In the genomic region with DNA sequence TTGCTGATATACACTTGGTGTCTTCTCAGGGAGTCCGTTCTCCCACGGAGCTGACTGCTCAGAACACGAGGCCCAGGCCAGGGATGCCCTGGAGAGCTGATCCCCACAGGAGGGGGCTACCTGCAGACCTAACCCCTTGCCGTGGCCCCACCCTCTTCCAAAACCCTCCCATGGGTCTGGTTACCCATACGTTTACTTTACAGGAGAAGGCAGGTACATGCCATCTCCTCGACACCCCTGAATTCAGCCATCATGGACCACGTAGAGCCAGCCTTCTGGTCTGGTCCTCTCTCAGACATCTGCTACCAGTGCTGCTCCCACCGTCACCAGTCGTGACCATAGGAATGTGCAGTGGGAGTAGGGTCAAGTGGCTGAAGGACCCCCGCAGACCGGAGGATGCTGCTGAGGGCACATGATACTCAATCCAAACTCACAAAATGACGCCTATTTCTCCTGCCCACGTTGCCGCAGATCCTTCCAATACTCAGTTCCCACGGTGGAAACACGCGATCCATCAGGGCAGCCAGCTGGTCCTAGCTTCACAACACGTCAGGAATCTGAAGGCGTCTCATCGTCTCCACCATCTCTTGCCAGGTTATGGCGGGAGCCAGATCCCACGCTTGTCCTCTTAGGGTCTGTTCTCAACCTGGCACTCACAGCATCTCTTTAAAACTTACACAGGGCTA, we compare ENCODE assay signal across 21 cellular contexts. TPM values are rescaled to one million over a fixed set of nuclear protein-coding genes. Genes with fewer than 3 reads are reported as not detected.
DNase-seq lines count a peak whose midpoint lies in the region; ATAC-seq and TF ChIP-seq lines count a peak whose summit lies in the region.
"Had no signal": no experiment of that assay in that cellular context is flagged by ENCODE, and none has a peak within 500 bp of the region (broad histone marks: within the 10 kb centered on the region; RNA-seq: fewer than 3 reads in every experiment).

No MANE protein-coding gene starts in this region.

- no peak overlapping the region for H3K9ac ChIP-seq in endodermal cell (ENCODE audit: extremely low read depth, low read length, poor library complexity, severe bottlenecking)
- H3K9ac ChIP-seq: GM23248 had no signal

- no peaks in the 10 kb centered on the region for H3K4me1 ChIP-seq in endodermal cell (ENCODE audit: control insufficient read depth, insufficient read depth, low read length)
- no peaks in the 10 kb centered on the region for H3K4me1 ChIP-seq in OCI-LY7 (ENCODE audit: insufficient read depth, low read length, poor library complexity, severe bottlenecking)
- H3K4me1 ChIP-seq: BE2C, SJSA1 had no signal

- H3K36me3 Mint-ChIP-seq in WTC11: peaks cover 3% of the 10 kb centered on the region; the same call in 1 of the 2 replicates
- no peaks in the 10 kb centered on the region for H3K36me3 Mint-ChIP-seq in endodermal cell (ENCODE audit: low read depth)
- H3K36me3 Mint-ChIP-seq in immature natural killer cell: no peaks in the 10 kb centered on the region
- H3K36me3 Mint-ChIP-seq: CD14-positive monocyte had no signal

- BruUV-seq in OCI-LY7 (replicated peaks; lab: Mats Ljungman, UMichigan): no TSS peak

- H3K4me3 Mint-ChIP-seq in WTC11 (no peak overlapping the region), endodermal cell (no peak overlapping the region), immature natural killer cell (no peak overlapping the region)
- H3K4me3 Mint-ChIP-seq: CD14-positive monocyte, H9 had no signal

- H3K27me3 ChIP-seq in endodermal cell (ENCODE audit: control insufficient read depth, insufficient read depth, low read length, poor library complexity, severe bottlenecking): no peaks in the 10 kb centered on the region
- H3K27me3 ChIP-seq: BE2C, MG63, SJSA1 had no signal

- H3K36me3 ChIP-seq in endodermal cell (ENCODE audit: control insufficient read depth, insufficient read depth, low read length): no peaks in the 10 kb centered on the region
- H3K36me3 ChIP-seq in OCI-LY7 (ENCODE audit: insufficient read depth, low read length): no peaks in the 10 kb centered on the region
- H3K36me3 ChIP-seq: MG63, SJSA1 had no signal

- H3K9me3 Mint-ChIP-seq in WTC11 (peaks cover 4% of the 10 kb centered on the region; the same call in 1 of the 2 replicates), endodermal cell (no peaks in the 10 kb centered on the region), immature natural killer cell (no peaks in the 10 kb centered on the region)
- H3K9me3 Mint-ChIP-seq: H9 had no signal

- TF ChIP-seq CTCF in WTC11 (IDR thresholded peaks at IDR 0.05) (no peak), endodermal cell (conservative IDR thresholded peaks at IDR 0.05) (no peak), OCI-LY7 (conservative IDR thresholded peaks at IDR 0.05; ENCODE audit: low read length) (no peak)

- no peaks in the 10 kb centered on the region for H3K27me3 Mint-ChIP-seq in WTC11 (ENCODE audit: low read depth)
- H3K27me3 Mint-ChIP-seq in endodermal cell (ENCODE audit: insufficient read depth): no peaks in the 10 kb centered on the region
- H3K27me3 Mint-ChIP-seq in immature natural killer cell (ENCODE audit: low read depth in 3 of 3): peaks cover 0 to 4% (median 2%) of the 10 kb centered on the region in 3 donors

- POLR2A ChIA-PET in WTC11 (lab: Charles Lee) (no interaction called here), OCI-LY7 (lab: Charles Lee) (interaction anchor here (0.6 kb wide), 1 partner anchor 91 kb away, joined by 4 read pairs; no protein-coding TSS in a partner anchor)

- intact Hi-C loops in OCI-LY7 (cut with micrococcal nuclease; ENCODE audit: unreplicated experiment): no loop called here

- H3K4me3 ChIP-seq in endodermal cell (ENCODE audit: low read length): no peak overlapping the region
- no peak overlapping the region for H3K4me3 ChIP-seq in OCI-LY7 (ENCODE audit: low read depth, low read length, poor library complexity, severe bottlenecking)
- H3K4me3 ChIP-seq: GM23248, MG63, SJSA1 had no signal

- H3K27ac Mint-ChIP-seq in WTC11: peak overlapping the region; percentile 46
- no peak overlapping the region for H3K27ac Mint-ChIP-seq in endodermal cell
- H3K27ac Mint-ChIP-seq in immature natural killer cell: no peak overlapping the region
- H3K27ac Mint-ChIP-seq: CD14-positive monocyte had no signal

- no peaks in the 10 kb centered on the region for H3K79me2 ChIP-seq in OCI-LY7 (ENCODE audit: insufficient read depth, low read depth, low read length)

- no peak for ATAC-seq in WTC11

- H3K4me2 ChIP-seq in OCI-LY7 (ENCODE audit: low read length): no peak overlapping the region

- 92 to 93% methylated on average over 13 to 22 of the region's 22 CpGs for WGBS in endodermal cell (ENCODE audit: insufficient coverage in 1 of 2, insufficient read length in 1 of 2), 2 experiments

- H4K20me1 ChIP-seq in OCI-LY7 (ENCODE audit: insufficient read depth, low read length): no peaks in the 10 kb centered on the region

- H3K9me3 ChIP-seq in endodermal cell (ENCODE audit: control insufficient read depth, low read length): no peaks in the 10 kb centered on the region
- no peaks in the 10 kb centered on the region for H3K9me3 ChIP-seq in OCI-LY7 (ENCODE audit: low read length)
- H3K9me3 ChIP-seq: BE2C, MG63, SJSA1 had no signal

- H3K4me1 Mint-ChIP-seq in WTC11 (peaks cover 44% of the 10 kb centered on the region), endodermal cell (peaks cover 6% of the 10 kb centered on the region), immature natural killer cell (no peaks in the 10 kb centered on the region)
- H3K4me1 Mint-ChIP-seq: CD14-positive monocyte had no signal

- H3K27ac ChIP-seq in endodermal cell (ENCODE audit: low read depth, low read length): no peak overlapping the region
- H3K27ac ChIP-seq in OCI-LY7 (ENCODE audit: low read depth, low read length, poor library complexity, severe bottlenecking): no peak overlapping the region
- H3K27ac ChIP-seq: GM23248, SJSA1 had no signal

- DNase-seq in WTC11 (ENCODE audit: low spot score): no peak
- peak; percentile 36 for DNase-seq in endodermal cell
- DNase-seq in occipital lobe (lab: John Stamatoyannopoulos, UW): peak; percentile 73
- no peak for DNase-seq in OCI-LY7 (ENCODE audit: low spot score)
- DNase-seq in activated CD4-positive, alpha-beta T cell treated with anti-CD3 and anti-CD28 coated beads for 1 hour: no peak
- no peak for DNase-seq in dedifferentiated amniotic fluid mesenchymal stem cell (ENCODE audit: extremely low spot score)
- no peak for DNase-seq in immature natural killer cell
- DNase-seq: BE2C, DMS153, DND-41, GM23248, H9, KG1, MG63, NCI-H2029, NCI-H446 treated with DMSO at 0.1 percent for 48 hours, NCI-H526 treated with DMSO at 0.1 percent for 48 hours, Right ventricle myocardium superior, RPMI8226 had no signal

- CTCF ChIA-PET in WTC11 (lab: Charles Lee): interaction anchor here (1.0 to 1.4 kb wide), 3 partner anchors 25 to 242 kb away, joined by 3 to 4 read pairs (median 3); no protein-coding TSS in a partner anchor
- CTCF ChIA-PET in OCI-LY7 (lab: Charles Lee; ENCODE audit: unreplicated experiment): no interaction called here

- no peak overlapping the region for H2AFZ ChIP-seq in OCI-LY7 (ENCODE audit: low read length)
- H2AFZ ChIP-seq: GM23248 had no signal

- no peaks in the 10 kb centered on the region for H3K9me2 ChIP-seq in OCI-LY7 (ENCODE audit: insufficient read depth, low read length)

TF ChIP-seq in WTC11, 78 proteins besides CTCF, POLR2A, EP300 and RAD21 (continues in another document):
- TF ChIP-seq ELF4 (CRISPR knock-in tag; IDR thresholded peaks at IDR 0.05; ENCODE audit: low read depth) (no peak), ZNF121 (CRISPR knock-in tag; IDR thresholded peaks at IDR 0.05) (no peak), SP1 (CRISPR knock-in tag; conservative IDR thresholded peaks at IDR 0.05) (no peak), TEAD4 (CRISPR knock-in tag; IDR thresholded peaks at IDR 0.05) (no peak)
- TF ChIP-seq, protein P1, sequence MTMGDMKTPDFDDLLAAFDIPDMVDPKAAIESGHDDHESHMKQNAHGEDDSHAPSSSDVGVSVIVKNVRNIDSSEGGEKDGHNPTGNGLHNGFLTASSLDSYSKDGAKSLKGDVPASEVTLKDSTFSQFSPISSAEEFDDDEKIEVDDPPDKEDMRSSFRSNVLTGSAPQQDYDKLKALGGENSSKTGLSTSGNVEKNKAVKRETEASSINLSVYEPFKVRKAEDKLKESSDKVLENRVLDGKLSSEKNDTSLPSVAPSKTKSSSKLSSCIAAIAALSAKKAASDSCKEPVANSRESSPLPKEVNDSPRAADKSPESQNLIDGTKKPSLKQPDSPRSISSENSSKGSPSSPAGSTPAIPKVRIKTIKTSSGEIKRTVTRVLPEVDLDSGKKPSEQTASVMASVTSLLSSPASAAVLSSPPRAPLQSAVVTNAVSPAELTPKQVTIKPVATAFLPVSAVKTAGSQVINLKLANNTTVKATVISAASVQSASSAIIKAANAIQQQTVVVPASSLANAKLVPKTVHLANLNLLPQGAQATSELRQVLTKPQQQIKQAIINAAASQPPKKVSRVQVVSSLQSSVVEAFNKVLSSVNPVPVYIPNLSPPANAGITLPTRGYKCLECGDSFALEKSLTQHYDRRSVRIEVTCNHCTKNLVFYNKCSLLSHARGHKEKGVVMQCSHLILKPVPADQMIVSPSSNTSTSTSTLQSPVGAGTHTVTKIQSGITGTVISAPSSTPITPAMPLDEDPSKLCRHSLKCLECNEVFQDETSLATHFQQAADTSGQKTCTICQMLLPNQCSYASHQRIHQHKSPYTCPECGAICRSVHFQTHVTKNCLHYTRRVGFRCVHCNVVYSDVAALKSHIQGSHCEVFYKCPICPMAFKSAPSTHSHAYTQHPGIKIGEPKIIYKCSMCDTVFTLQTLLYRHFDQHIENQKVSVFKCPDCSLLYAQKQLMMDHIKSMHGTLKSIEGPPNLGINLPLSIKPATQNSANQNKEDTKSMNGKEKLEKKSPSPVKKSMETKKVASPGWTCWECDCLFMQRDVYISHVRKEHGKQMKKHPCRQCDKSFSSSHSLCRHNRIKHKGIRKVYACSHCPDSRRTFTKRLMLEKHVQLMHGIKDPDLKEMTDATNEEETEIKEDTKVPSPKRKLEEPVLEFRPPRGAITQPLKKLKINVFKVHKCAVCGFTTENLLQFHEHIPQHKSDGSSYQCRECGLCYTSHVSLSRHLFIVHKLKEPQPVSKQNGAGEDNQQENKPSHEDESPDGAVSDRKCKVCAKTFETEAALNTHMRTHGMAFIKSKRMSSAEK (CRISPR knock-in tag; IDR thresholded peaks at IDR 0.05; ENCODE audit: borderline replicate concordance): no peak
- TF ChIP-seq, protein P2, sequence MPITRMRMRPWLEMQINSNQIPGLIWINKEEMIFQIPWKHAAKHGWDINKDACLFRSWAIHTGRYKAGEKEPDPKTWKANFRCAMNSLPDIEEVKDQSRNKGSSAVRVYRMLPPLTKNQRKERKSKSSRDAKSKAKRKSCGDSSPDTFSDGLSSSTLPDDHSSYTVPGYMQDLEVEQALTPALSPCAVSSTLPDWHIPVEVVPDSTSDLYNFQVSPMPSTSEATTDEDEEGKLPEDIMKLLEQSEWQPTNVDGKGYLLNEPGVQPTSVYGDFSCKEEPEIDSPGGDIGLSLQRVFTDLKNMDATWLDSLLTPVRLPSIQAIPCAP (CRISPR knock-in tag; IDR thresholded peaks at IDR 0.05): no peak

RNA-seq across cellular contexts. Expression of a gene that starts 26.7 kb away (rescaled TPM):
- total RNA-seq in WTC11 (2021): 16.7 to 23.8 TPM (median 18.9 TPM) in 3 replicates
- total RNA-seq in endodermal cell: 1 to 10 TPM; 1.3 to 4.6 TPM
- 5.8 TPM for polyA plus RNA-seq in endodermal cell (2013, experiment 1 of 2)
- polyA plus RNA-seq in endodermal cell (2013, experiment 2 of 2): 4.1 TPM
- 25.6 TPM for total RNA-seq in occipital lobe
- total RNA-seq in OCI-LY7 (2014; rRNA removed; shearing (Covaris generic)): not detected in 2 replicates
- not detected in 2 replicates for total RNA-seq in OCI-LY7 (2022)
- not detected for polyA plus RNA-seq in immature natural killer cell
- polyA plus RNA-seq: CD14-positive monocyte had no signal

Comparison
In these comparisons a context has a peak if more than half of its experiments do, and no peak if none do; other contexts are left out.
1. DNase-seq: peak in endodermal cell (single experiment) and occipital lobe (single experiment); none in WTC11 (single experiment), OCI-LY7 (single experiment), activated CD4-positive, alpha-beta T cell treated with anti-CD3 and anti-CD28 coated beads for 1 hour (single experiment), dedifferentiated amniotic fluid mesenchymal stem cell (single experiment) and immature natural killer cell (0 of 3).